21 cellular contexts compared by ENCODE assay signal in genomic region chr7:139423091-139423490, GRCh38.
DNase-seq lines count a peak whose midpoint lies in the region; ATAC-seq and TF ChIP-seq lines count a peak whose summit lies in the region.
"Had no signal": no experiment of that assay in that cellular context is flagged by ENCODE, and none has a peak within 500 bp of the region (broad histone marks: within the 10 kb centered on the region; RNA-seq: fewer than 3 reads in every experiment).

No MANE protein-coding gene starts in this region.

- intact Hi-C loops in spleen (cut with DNase I; ENCODE audit: low total_unique reads) = no loop called here

- H3K9me3 ChIP-seq in neutrophil (no peaks in the 10 kb centered on the region), spleen (no peaks in the 10 kb centered on the region)
- H3K9me3 ChIP-seq: BE2C had no signal

- H3K36me3 ChIP-seq in neutrophil = peaks cover 29% of the 10 kb centered on the region
- H3K36me3 ChIP-seq in spleen = peaks cover 3 to 93% (median 48%) of the 10 kb centered on the region in 6 donors

- H3K4me3 ChIP-seq in neutrophil (ENCODE audit: low read depth in 1 of 2, low read length in 1 of 2) (no peak overlapping the region), spleen (no peak overlapping the region)
- H3K4me3 ChIP-seq: K562 had no signal

- 85 to 90% (median 86%) methylated on average over 4 of the region's 4 CpGs for WGBS in spleen, 5 donors

- H3K4me1 ChIP-seq in neutrophil (ENCODE audit: control insufficient read depth in 1 of 2, insufficient read depth in 1 of 2, low read depth in 1 of 2, low read length in 1 of 2) (peaks cover 31 to 36% of the 10 kb centered on the region in 2 experiments), spleen (no peaks in the 10 kb centered on the region)

- TF ChIP-seq POLR2A in spleen (IDR thresholded peaks at IDR 0.05) = no peak

- DNase-seq in caudate nucleus (lab: John Stamatoyannopoulos, UW) (peak in 2 of 61 donors; percentile 10 to 35), inferior parietal cortex (ENCODE audit: extremely low spot score) (peak; percentile 44), spleen (no peak), SHP77 treated with DMSO at 0.1 percent for 48 hours (lab: John Stamatoyannopoulos, UW) (no peak)
- DNase-seq: BE2C; CD8-positive, alpha-beta T cell; DMS79 treated with DMSO at 0.1 percent for 48 hours; GDM1; NCI-H1092; NCI-H1930; NCI-H2171; NCI-H446 treated with DMSO at 0.1 percent for 48 hours; NCI-H774 had no signal

- no peak for ATAC-seq in HG03159 (IDR thresholded peaks at IDR 0.05; ENCODE audit: unreplicated experiment)
- ATAC-seq in GM21619 (IDR thresholded peaks at IDR 0.05; ENCODE audit: unreplicated experiment) = no peak
- ATAC-seq: CD8-positive, alpha-beta T cell; Panc1; Right ventricle myocardium inferior had no signal

- H3K27ac ChIP-seq in caudate nucleus (ENCODE audit: low read depth, low read length) (peak overlapping the region; percentile 91), neutrophil (peak overlapping the region; percentile 67), temporal lobe (ENCODE audit: low read depth, low read length) (peak overlapping the region; percentile 78), spleen (no peak overlapping the region)
- H3K27ac ChIP-seq: HL-60 had no signal

- no peak for TF ChIP-seq CTCF in neutrophil (IDR thresholded peaks at IDR 0.05)
- no peak for TF ChIP-seq CTCF in spleen (IDR thresholded peaks at IDR 0.05 in 8 of 11, conservative IDR thresholded peaks at IDR 0.05 in 3 of 11)

- H3K27me3 ChIP-seq in neutrophil (no peaks in the 10 kb centered on the region), spleen (replicated peaks in 1 of 7) (no peaks in the 10 kb centered on the region)
- H3K27me3 ChIP-seq: BE2C had no signal

Comparison
In these comparisons a context has a peak if more than half of its experiments do, and no peak if none do; other contexts are left out.
1. H3K27ac ChIP-seq: peak in caudate nucleus (single experiment), neutrophil (single experiment) and temporal lobe (single experiment); none in spleen (0 of 8).